In the genomic region with DNA sequence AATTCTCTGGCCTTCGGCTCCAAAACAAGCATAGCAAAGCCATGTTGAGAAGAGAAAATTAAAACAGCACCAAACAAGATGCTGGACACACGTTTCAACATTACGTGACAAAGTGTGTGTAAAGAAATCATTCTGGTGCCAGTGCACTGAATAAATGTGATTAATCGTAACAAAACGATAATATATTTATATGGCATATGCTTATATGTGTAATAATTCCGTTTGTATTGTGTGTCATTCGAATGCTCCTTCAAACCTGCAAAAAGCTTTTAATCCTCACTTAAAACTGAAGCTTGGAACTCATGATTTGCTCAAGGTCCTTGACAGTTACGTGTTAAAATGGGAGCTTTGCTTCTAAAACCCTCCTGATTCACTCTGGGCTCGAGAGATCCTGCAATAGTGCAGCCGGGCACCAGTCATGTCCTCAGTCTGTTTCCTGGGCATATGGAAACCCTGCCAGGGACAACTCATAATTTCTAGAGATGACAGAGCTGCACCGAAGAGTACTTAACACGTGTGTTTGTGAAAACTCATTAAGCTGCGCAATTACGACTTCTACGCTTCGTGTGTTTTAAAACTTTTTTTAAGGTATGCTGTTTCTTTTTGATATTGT, we compare ENCODE assay signal across 1 cellular context.
A peak's percentile ranks its signal among the peaks of the same experiment; 100 is the strongest.
TF ChIP-seq lines count a peak whose summit lies in the region.

No MANE protein-coding gene starts in this region.

TF ChIP-seq in HepG2, 621 proteins besides CTCF, POLR2A, EP300 and RAD21:
- TF ChIP-seq PAF1 (CRISPR knock-in tag; IDR thresholded peaks at IDR 0.05) (0 out of 2 replicates have a peak, but pooled peaks have one; percentile 39), KDM2A (CRISPR knock-in tag; IDR thresholded peaks at IDR 0.05; ENCODE audit: borderline replicate concordance, low read depth) (no peak), ZNF232 (CRISPR knock-in tag; IDR thresholded peaks at IDR 0.05; ENCODE audit: borderline replicate concordance) (no peak), NFIC (IDR thresholded peaks at IDR 0.05; ENCODE audit: low read length) (0 out of 2 replicates have a peak, but pooled peaks have one; percentile 34), ZNF670 (CRISPR knock-in tag; IDR thresholded peaks at IDR 0.05; ENCODE audit: borderline replicate concordance) (0 out of 2 replicates have a peak, but pooled peaks have one; percentile 26), ZNF354B (CRISPR knock-in tag; IDR thresholded peaks at IDR 0.05) (0 out of 2 replicates have a peak, but pooled peaks have one; percentile 54), SIN3A (IDR thresholded peaks at IDR 0.05; ENCODE audit: borderline replicate concordance, low read depth, low read length) (0 out of 2 replicates have a peak, but pooled peaks have one; percentile 4), ZNF816 (CRISPR knock-in tag; IDR thresholded peaks at IDR 0.05; ENCODE audit: borderline replicate concordance) (0 out of 2 replicates have a peak, but pooled peaks have one; percentile 24), ZC3H13 (CRISPR knock-in tag; IDR thresholded peaks at IDR 0.05) (peak; percentile 41; the same call in 1 of the 2 replicates), REL (CRISPR knock-in tag; conservative IDR thresholded peaks at IDR 0.05) (0 out of 2 replicates have a peak, but pooled peaks have one; percentile 52), POLR2AphosphoS5 (IDR thresholded peaks at IDR 0.05; ENCODE audit: low read depth, low read length) (0 out of 2 replicates have a peak, but pooled peaks have one; percentile 36), ZSCAN9 (CRISPR knock-in tag; IDR thresholded peaks at IDR 0.05; ENCODE audit: borderline replicate concordance) (0 out of 2 replicates have a peak, but pooled peaks have one; percentile 5), RXRB (CRISPR knock-in tag; IDR thresholded peaks at IDR 0.05; ENCODE audit: borderline replicate concordance) (0 out of 2 replicates have a peak, but pooled peaks have one; percentile 0)
- TF ChIP-seq, protein P1, sequence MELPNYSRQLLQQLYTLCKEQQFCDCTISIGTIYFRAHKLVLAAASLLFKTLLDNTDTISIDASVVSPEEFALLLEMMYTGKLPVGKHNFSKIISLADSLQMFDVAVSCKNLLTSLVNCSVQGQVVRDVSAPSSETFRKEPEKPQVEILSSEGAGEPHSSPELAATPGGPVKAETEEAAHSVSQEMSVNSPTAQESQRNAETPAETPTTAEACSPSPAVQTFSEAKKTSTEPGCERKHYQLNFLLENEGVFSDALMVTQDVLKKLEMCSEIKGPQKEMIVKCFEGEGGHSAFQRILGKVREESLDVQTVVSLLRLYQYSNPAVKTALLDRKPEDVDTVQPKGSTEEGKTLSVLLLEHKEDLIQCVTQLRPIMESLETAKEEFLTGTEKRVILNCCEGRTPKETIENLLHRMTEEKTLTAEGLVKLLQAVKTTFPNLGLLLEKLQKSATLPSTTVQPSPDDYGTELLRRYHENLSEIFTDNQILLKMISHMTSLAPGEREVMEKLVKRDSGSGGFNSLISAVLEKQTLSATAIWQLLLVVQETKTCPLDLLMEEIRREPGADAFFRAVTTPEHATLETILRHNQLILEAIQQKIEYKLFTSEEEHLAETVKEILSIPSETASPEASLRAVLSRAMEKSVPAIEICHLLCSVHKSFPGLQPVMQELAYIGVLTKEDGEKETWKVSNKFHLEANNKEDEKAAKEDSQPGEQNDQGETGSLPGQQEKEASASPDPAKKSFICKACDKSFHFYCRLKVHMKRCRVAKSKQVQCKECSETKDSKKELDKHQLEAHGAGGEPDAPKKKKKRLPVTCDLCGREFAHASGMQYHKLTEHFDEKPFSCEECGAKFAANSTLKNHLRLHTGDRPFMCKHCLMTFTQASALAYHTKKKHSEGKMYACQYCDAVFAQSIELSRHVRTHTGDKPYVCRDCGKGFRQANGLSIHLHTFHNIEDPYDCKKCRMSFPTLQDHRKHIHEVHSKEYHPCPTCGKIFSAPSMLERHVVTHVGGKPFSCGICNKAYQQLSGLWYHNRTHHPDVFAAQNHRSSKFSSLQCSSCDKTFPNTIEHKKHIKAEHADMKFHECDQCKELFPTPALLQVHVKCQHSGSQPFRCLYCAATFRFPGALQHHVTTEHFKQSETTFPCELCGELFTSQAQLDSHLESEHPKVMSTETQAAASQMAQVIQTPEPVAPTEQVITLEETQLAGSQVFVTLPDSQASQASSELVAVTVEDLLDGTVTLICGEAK (IDR thresholded peaks at IDR 0.05), result no peak
- TF ChIP-seq, protein P1 (CRISPR knock-in tag; IDR thresholded peaks at IDR 0.05), result no peak
- TF ChIP-seq, protein P2, sequence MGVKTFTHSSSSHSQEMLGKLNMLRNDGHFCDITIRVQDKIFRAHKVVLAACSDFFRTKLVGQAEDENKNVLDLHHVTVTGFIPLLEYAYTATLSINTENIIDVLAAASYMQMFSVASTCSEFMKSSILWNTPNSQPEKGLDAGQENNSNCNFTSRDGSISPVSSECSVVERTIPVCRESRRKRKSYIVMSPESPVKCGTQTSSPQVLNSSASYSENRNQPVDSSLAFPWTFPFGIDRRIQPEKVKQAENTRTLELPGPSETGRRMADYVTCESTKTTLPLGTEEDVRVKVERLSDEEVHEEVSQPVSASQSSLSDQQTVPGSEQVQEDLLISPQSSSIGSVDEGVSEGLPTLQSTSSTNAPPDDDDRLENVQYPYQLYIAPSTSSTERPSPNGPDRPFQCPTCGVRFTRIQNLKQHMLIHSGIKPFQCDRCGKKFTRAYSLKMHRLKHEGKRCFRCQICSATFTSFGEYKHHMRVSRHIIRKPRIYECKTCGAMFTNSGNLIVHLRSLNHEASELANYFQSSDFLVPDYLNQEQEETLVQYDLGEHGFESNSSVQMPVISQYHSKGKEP (CRISPR knock-in tag; IDR thresholded peaks at IDR 0.05), result no peak
- TF ChIP-seq, protein P3, sequence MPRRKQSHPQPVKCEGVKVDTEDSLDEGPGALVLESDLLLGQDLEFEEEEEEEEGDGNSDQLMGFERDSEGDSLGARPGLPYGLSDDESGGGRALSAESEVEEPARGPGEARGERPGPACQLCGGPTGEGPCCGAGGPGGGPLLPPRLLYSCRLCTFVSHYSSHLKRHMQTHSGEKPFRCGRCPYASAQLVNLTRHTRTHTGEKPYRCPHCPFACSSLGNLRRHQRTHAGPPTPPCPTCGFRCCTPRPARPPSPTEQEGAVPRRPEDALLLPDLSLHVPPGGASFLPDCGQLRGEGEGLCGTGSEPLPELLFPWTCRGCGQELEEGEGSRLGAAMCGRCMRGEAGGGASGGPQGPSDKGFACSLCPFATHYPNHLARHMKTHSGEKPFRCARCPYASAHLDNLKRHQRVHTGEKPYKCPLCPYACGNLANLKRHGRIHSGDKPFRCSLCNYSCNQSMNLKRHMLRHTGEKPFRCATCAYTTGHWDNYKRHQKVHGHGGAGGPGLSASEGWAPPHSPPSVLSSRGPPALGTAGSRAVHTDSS (CRISPR knock-in tag; conservative IDR thresholded peaks at IDR 0.05), result no peak
- TF ChIP-seq, protein P4, sequence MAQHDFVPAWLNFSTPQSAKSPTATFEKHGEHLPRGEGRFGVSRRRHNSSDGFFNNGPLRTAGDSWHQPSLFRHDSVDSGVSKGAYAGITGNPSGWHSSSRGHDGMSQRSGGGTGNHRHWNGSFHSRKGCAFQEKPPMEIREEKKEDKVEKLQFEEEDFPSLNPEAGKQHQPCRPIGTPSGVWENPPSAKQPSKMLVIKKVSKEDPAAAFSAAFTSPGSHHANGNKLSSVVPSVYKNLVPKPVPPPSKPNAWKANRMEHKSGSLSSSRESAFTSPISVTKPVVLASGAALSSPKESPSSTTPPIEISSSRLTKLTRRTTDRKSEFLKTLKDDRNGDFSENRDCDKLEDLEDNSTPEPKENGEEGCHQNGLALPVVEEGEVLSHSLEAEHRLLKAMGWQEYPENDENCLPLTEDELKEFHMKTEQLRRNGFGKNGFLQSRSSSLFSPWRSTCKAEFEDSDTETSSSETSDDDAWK (CRISPR knock-in tag; IDR thresholded peaks at IDR 0.05), result no peak
- TF ChIP-seq, protein P5, sequence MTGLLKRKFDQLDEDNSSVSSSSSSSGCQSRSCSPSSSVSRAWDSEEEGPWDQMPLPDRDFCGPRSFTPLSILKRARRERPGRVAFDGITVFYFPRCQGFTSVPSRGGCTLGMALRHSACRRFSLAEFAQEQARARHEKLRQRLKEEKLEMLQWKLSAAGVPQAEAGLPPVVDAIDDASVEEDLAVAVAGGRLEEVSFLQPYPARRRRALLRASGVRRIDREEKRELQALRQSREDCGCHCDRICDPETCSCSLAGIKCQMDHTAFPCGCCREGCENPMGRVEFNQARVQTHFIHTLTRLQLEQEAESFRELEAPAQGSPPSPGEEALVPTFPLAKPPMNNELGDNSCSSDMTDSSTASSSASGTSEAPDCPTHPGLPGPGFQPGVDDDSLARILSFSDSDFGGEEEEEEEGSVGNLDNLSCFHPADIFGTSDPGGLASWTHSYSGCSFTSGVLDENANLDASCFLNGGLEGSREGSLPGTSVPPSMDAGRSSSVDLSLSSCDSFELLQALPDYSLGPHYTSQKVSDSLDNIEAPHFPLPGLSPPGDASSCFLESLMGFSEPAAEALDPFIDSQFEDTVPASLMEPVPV (CRISPR knock-in tag; IDR thresholded peaks at IDR 0.05), result peak; percentile 19; the same call in 1 of the 2 replicates
